17 cellular contexts compared by ENCODE assay signal in the genomic region with DNA sequence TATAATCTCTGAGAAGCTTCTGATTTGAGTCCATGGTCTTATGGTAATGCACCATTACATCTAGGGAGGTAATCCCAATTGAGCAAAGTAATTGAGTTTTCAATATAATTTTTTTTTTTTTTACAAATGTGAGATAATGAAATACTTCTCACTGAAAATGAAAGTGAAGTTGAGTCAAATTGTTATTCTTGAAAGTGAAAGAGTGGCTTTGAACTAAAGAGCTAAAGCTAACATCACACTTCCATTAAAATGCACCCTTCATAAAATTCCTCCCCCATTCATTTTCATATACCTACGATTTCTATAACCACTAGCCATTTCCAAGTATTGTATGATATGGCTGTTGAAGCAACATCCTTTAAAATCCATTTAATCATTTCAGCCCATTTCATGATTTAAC.
DNase-seq lines count a peak whose midpoint lies in the region; ATAC-seq and TF ChIP-seq lines count a peak whose summit lies in the region.
"Had no signal": no experiment of that assay in that cellular context is flagged by ENCODE, and none has a peak within 500 bp of the region (broad histone marks: within the 10 kb centered on the region; RNA-seq: fewer than 3 reads in every experiment).

No MANE protein-coding gene starts in this region.

- POLR2A ChIA-PET in GM10248 (lab: Yijun Ruan, JAX) = no interaction called here

- ATAC-seq in GM18858 (IDR thresholded peaks at IDR 0.05; ENCODE audit: unreplicated experiment) (peak; percentile 42), HG02973 (IDR thresholded peaks at IDR 0.05; ENCODE audit: unreplicated experiment) (peak; percentile 50), HG03442 (IDR thresholded peaks at IDR 0.05; ENCODE audit: unreplicated experiment) (no peak), HG03469 (IDR thresholded peaks at IDR 0.05; ENCODE audit: unreplicated experiment) (no peak)

- TF ChIP-seq CTCF in GM10248 (IDR thresholded peaks at IDR 0.05; ENCODE audit: control extremely low read depth, extremely low read depth, low read depth, missing control alignments) = no peak

- DNase-seq in GM10248 (ENCODE audit: extremely low spot score) (peak; percentile 4), OCI-M1 (lab: John Stamatoyannopoulos, UW) (peak; percentile 37), middle frontal gyrus (ENCODE audit: extremely low spot score, low spot score) (no peak)
- DNase-seq: Calu3, DMS79 treated with DMSO at 0.1 percent for 48 hours, GF-D8, HCEC 1CT, NCI-H1048, NCI-H1694, NCI-H2029 treated with DMSO at 0.1 percent for 48 hours, NCI-H526 treated with DMSO at 0.1 percent for 48 hours, Peyer's patch, SHP77 treated with DMSO at 0.1 percent for 48 hours had no signal

- CTCF ChIA-PET in GM10248 (lab: Yijun Ruan, JAX) = interaction anchor here (2.3 kb wide), 1 partner anchor 12 kb away, joined by 6 read pairs; no protein-coding TSS in a partner anchor

Comparison
In these comparisons a context has a peak if more than half of its experiments do, and no peak if none do; other contexts are left out.
1. ATAC-seq: peak in GM18858 (single experiment) and HG02973 (single experiment); none in HG03442 (single experiment) and HG03469 (single experiment).